ENCODE assay signal across 8 cellular contexts in genomic region chr17:80990921-80991644, GRCh38. TPM values are rescaled to one million over a fixed set of nuclear protein-coding genes. Genes with fewer than 3 reads are reported as not detected.
DNase-seq lines count a peak whose midpoint lies in the region; ATAC-seq and TF ChIP-seq lines count a peak whose summit lies in the region.

No MANE protein-coding gene starts in this region.

- CTCF ChIA-PET in T-cell (lab: Charles Lee) = interaction anchor here in 1 of 2 donors (0.6 to 0.7 kb wide), 2 partner anchors 762 to 1838 kb away, joined by 4 to 5 read pairs; no protein-coding TSS in a partner anchor

- H3K4me1 ChIP-seq in right cardiac atrium (ENCODE audit: control insufficient read depth, insufficient read depth, low read length) (peaks cover 5% of the 10 kb centered on the region), smooth muscle cell (ENCODE audit: low read depth) (peaks cover 8% of the 10 kb centered on the region)

- DNase-seq in DMS 273 (lab: John Stamatoyannopoulos, UW; ENCODE audit: unreplicated experiment) (peak; percentile 48), DMS 273 treated with DMSO at 0.1 percent for 48 hours (lab: John Stamatoyannopoulos, UW) (no peak), T-cell (no peak), right cardiac atrium (peak in 2 of 3 donors; percentile 24 to 44), smooth muscle cell (lab: John Stamatoyannopoulos, UW; ENCODE audit: unreplicated experiment) (no peak), NOMO-1 treated with DMSO at 0.1 percent for 48 hours (lab: John Stamatoyannopoulos, UW; ENCODE audit: unreplicated experiment) (no peak), NCI-H1092 (lab: John Stamatoyannopoulos, UW) (no peak)

- peak overlapping the region; percentile 68 for H3K9ac ChIP-seq in smooth muscle cell (ENCODE audit: low read depth)

- peaks cover 9% of the 10 kb centered on the region for H4K20me1 ChIP-seq in smooth muscle cell (ENCODE audit: low read depth)

- no peaks in the 10 kb centered on the region for H3K27me3 ChIP-seq in right cardiac atrium (ENCODE audit: control insufficient read depth, insufficient read depth)
- no peaks in the 10 kb centered on the region for H3K27me3 ChIP-seq in smooth muscle cell (ENCODE audit: low read depth)

- no peak overlapping the region for H3K27ac ChIP-seq in right cardiac atrium (ENCODE audit: low read length)
- H3K27ac ChIP-seq in smooth muscle cell (ENCODE audit: low read depth) = no peak overlapping the region

- H3K4me1 Mint-ChIP-seq in T-cell = peaks cover 21 to 35% (median 21%) of the 10 kb centered on the region in 3 donors

- no peaks in the 10 kb centered on the region for H3F3A ChIP-seq in smooth muscle cell (ENCODE audit: low read depth)

- ATAC-seq in T-cell (replicated peaks in 1 of 4) (peak; percentile 43 to 72 (median 58)), right cardiac atrium (no peak), GM19463 (IDR thresholded peaks at IDR 0.05; ENCODE audit: unreplicated experiment) (no peak)

- H3K9me3 ChIP-seq in right cardiac atrium (ENCODE audit: control insufficient read depth, low read length) (no peaks in the 10 kb centered on the region), smooth muscle cell (replicated peaks; ENCODE audit: low read depth) (no peaks in the 10 kb centered on the region)

- no peaks in the 10 kb centered on the region for H3K36me3 ChIP-seq in smooth muscle cell (ENCODE audit: low read depth)

- H3K4me3 ChIP-seq in right cardiac atrium (ENCODE audit: low read length) (peak overlapping the region; percentile 97), smooth muscle cell (peak overlapping the region; percentile 90)

- H3K9me3 Mint-ChIP-seq in T-cell = no peaks in the 10 kb centered on the region

- H3K79me2 ChIP-seq in smooth muscle cell (ENCODE audit: low read depth) = peaks cover 9% of the 10 kb centered on the region

- H3K4me3 Mint-ChIP-seq in T-cell = peak overlapping the region; percentile 75 to 79 (median 77)

- intact Hi-C loops in right cardiac atrium (cut with DNase I) = no loop called here

- H3K27me3 Mint-ChIP-seq in T-cell = no peaks in the 10 kb centered on the region

- peak overlapping the region; percentile 74 to 75 for H3K27ac Mint-ChIP-seq in T-cell

- peak overlapping the region; percentile 100 for H3K4me2 ChIP-seq in smooth muscle cell

- POLR2A ChIA-PET in T-cell (lab: Charles Lee) = no interaction called here

- TF ChIP-seq CTCF in smooth muscle cell (IDR thresholded peaks at IDR 0.05; ENCODE audit: borderline replicate concordance, insufficient read depth, poor library complexity, severe bottlenecking) = no peak

- H2AFZ ChIP-seq in smooth muscle cell (ENCODE audit: low read depth) = peak overlapping the region; percentile 99

- 43% methylated on average over 22 of the region's 22 CpGs for WGBS in right cardiac atrium
- 60% methylated on average over 22 of the region's 22 CpGs for WGBS in smooth muscle cell (ENCODE audit: low lambda C conversion rate)

- peaks cover 7% of the 10 kb centered on the region for H3K36me3 Mint-ChIP-seq in T-cell

RNA-seq across cellular contexts. Expression of gene CHMP6, which starts 0.6 kb away (rescaled TPM):
- total RNA-seq in T-cell (10 to 100 TPM; 25.0 to 48.9 (median 43.2) TPM), right cardiac atrium (10 to 100 TPM; 18.4 to 22.5 (median 19.7) TPM), smooth muscle cell (5.8 and 11.9 TPM in 2 replicates)
- polyA plus RNA-seq in right cardiac atrium (24.6 TPM), smooth muscle cell (21.5 and 30.9 TPM in 2 replicates)

RNA-seq across cellular contexts. Expression of gene BAIAP2, which starts 43.9 kb away (rescaled TPM):
- total RNA-seq in T-cell (10 to 100 TPM in 3 of 5 donors, 1 to 10 TPM in 2; 6.3 to 12.0 (median 10.1) TPM), right cardiac atrium (10 to 100 TPM; 20.5 to 39.5 (median 33.8) TPM), smooth muscle cell (27.8 and 41.9 TPM in 2 replicates)
- polyA plus RNA-seq in right cardiac atrium (31.8 TPM), smooth muscle cell (26.6 and 47.2 TPM in 2 replicates)

Comparison
In these comparisons a context has a peak if more than half of its experiments do, and no peak if none do; other contexts are left out.
1. DNase-seq: peak in DMS 273 (single experiment) and right cardiac atrium (2 of 3); none in DMS 273 treated with DMSO at 0.1 percent for 48 hours (single experiment), T-cell (0 of 34), smooth muscle cell (single experiment), NOMO-1 treated with DMSO at 0.1 percent for 48 hours (single experiment) and NCI-H1092 (single experiment).
2. ATAC-seq: peak in T-cell (4 of 4); none in right cardiac atrium (0 of 2) and GM19463 (single experiment).